26 cellular contexts compared by ENCODE assay signal in genomic region chr3:110495201-110495927, GRCh38.
A peak's percentile ranks its signal among the peaks of the same experiment; 100 is the strongest.
DNase-seq lines count a peak whose midpoint lies in the region; ATAC-seq and TF ChIP-seq lines count a peak whose summit lies in the region.
"Had no signal": no experiment of that assay in that cellular context is flagged by ENCODE, and none has a peak within 500 bp of the region (broad histone marks: within the 10 kb centered on the region; RNA-seq: fewer than 3 reads in every experiment).

No MANE protein-coding gene starts in this region.

- DNase-seq in M059J (ENCODE audit: low read depth): peak; percentile 11
- DNase-seq in body of pancreas: peak; percentile 10 to 48 (median 20)
- no peak for DNase-seq in mucosa of descending colon
- no peak for DNase-seq in NCI-H1436 (lab: John Stamatoyannopoulos, UW)
- no peak for DNase-seq in NCI-H2029 (lab: John Stamatoyannopoulos, UW)
- DNase-seq in WERI-Rb-1: no peak
- DNase-seq: activated T-cell treated with anti-CD3 and anti-CD28 coated beads, Interleukin-2, amount 50 U/mL, for 24 hours; effector CD4-positive, alpha-beta T cell; foreskin fibroblast; GOT3; heart left ventricle; Kasumi-1; left colon; natural killer cell; NCI-H1048; NCI-H187 treated with DMSO at 0.1 percent for 48 hours; NCI-H2227 treated with DMSO at 0.1 percent for 48 hours; NCI-H748 treated with DMSO at 0.1 percent for 48 hours; SHP77; spleen; stimulated activated CD4-positive, alpha-beta T cell treated with anti-CD3 and anti-CD28 coated beads, Interleukin-4, amount 100 ng/mL, for 1 hour; uterus had no signal

- 62 to 67% methylated on average over 7 to 9 of the region's 9 CpGs for WGBS in body of pancreas, 2 donors

- H3K27me3 ChIP-seq in body of pancreas (no peaks in the 10 kb centered on the region), WERI-Rb-1 (ENCODE audit: insufficient read depth, low read depth, severe bottlenecking) (no peaks in the 10 kb centered on the region)
- H3K27me3 ChIP-seq: heart left ventricle, pancreas, spleen, suprapubic skin, uterus had no signal

- H3K36me3 ChIP-seq in body of pancreas (replicated peaks in 1 of 2; ENCODE audit: insufficient read depth in 1 of 2, low read depth in 2 of 2) (no peaks in the 10 kb centered on the region), mucosa of descending colon (ENCODE audit: low read depth) (no peaks in the 10 kb centered on the region), WERI-Rb-1 (no peaks in the 10 kb centered on the region)
- H3K36me3 ChIP-seq: heart left ventricle, pancreas, spleen, suprapubic skin, uterus had no signal

- H3K4me3 ChIP-seq in body of pancreas: no peak overlapping the region
- no peak overlapping the region for H3K4me3 ChIP-seq in mucosa of descending colon
- no peak overlapping the region for H3K4me3 ChIP-seq in WERI-Rb-1 (ENCODE audit: low read depth, low read length)
- H3K4me3 ChIP-seq: heart left ventricle, pancreas, spleen, suprapubic skin, uterus had no signal

- H3K27ac ChIP-seq in body of pancreas (no peak overlapping the region), WERI-Rb-1 (no peak overlapping the region)
- H3K27ac ChIP-seq: heart left ventricle, pancreas, spleen, suprapubic skin, uterus had no signal

- no peak for TF ChIP-seq POLR2A in body of pancreas (IDR thresholded peaks at IDR 0.05)

- TF ChIP-seq CTCF in body of pancreas (IDR thresholded peaks at IDR 0.05) (peak in 3 of 7 experiments; percentile 13 to 53 (median 24)), mucosa of descending colon (IDR thresholded peaks at IDR 0.05) (no peak), WERI-Rb-1 (IDR thresholded peaks at IDR 0.05; ENCODE audit: low read depth, low read length) (no peak)

- H3K4me1 ChIP-seq in body of pancreas (no peaks in the 10 kb centered on the region), mucosa of descending colon (ENCODE audit: low read depth) (no peaks in the 10 kb centered on the region)
- H3K4me1 ChIP-seq: heart left ventricle, pancreas, spleen, suprapubic skin, uterus had no signal

- intact Hi-C loops in body of pancreas (cut with DNase I) (no loop called here), mucosa of descending colon (cut with DNase I, micrococcal nuclease) (no loop called here)

- peak; percentile 17 for ATAC-seq in GM18867 (IDR thresholded peaks at IDR 0.05; ENCODE audit: unreplicated experiment)
- ATAC-seq in body of pancreas: no peak
- peak; percentile 26 for ATAC-seq in mucosa of descending colon
- ATAC-seq: heart left ventricle; left colon; natural killer cell; pancreas; stimulated activated memory B cell treated with anti-CD40 and anti-IgM and Interleukin-4, amounts not matched to agents 10 μg/mL and 1 μg/mL and 100 μg/mL, for 72 hours had no signal

- H3K9me3 ChIP-seq in body of pancreas: no peaks in the 10 kb centered on the region
- no peaks in the 10 kb centered on the region for H3K9me3 ChIP-seq in mucosa of descending colon
- H3K9me3 ChIP-seq in WERI-Rb-1 (ENCODE audit: severe bottlenecking): no peaks in the 10 kb centered on the region
- H3K9me3 ChIP-seq: pancreas, spleen, suprapubic skin, uterus had no signal

Comparison
In these comparisons a context has a peak if more than half of its experiments do, and no peak if none do; other contexts are left out.
1. DNase-seq: peak in M059J (single experiment) and body of pancreas (4 of 4); none in mucosa of descending colon (0 of 3), NCI-H1436 (single experiment), NCI-H2029 (single experiment) and WERI-Rb-1 (single experiment).